In the genomic region with DNA sequence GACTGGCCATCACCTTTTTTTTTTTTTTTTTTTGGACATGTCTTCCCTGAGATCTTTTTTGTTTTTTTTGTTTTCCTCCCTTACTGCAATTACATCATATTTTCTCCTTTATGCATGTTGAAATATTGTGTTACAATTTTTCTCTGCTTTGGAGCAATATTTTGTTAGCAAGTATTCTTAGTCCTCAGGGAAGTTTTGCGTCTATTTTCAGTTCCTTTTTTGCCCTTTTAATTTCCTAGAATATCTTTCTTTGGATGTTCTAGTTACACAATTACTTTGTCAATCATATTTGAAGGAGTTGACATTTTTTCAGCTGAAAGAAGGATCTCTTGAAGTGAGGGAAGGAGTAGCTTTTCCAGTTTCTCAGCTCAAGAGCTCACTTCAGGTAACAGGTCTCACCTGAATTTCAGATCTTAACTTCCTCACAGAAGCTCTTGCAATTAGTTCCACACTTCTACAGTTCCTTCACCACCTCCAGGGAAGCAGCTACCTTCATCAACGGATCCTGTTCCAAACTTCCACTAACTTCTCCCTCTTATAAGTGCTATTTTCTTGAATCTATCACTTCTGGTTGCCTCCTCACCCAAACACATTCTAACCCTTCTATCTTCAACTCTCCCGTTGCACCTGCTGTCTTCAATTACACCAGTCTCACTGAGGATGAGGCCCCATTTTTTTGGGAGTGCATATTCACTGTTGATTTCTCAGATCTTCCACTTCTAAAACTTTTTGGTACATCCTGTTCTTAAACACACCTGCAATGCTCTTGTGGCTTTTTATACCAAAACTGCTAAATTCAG, we compare ENCODE assay signal across 28 cellular contexts. TPM values are rescaled to one million over a fixed set of nuclear protein-coding genes. Genes with fewer than 3 reads are reported as not detected.
DNase-seq lines count a peak whose midpoint lies in the region; ATAC-seq and TF ChIP-seq lines count a peak whose summit lies in the region.
"Had no signal": no experiment of that assay in that cellular context is flagged by ENCODE, and none has a peak within 500 bp of the region (broad histone marks: within the 10 kb centered on the region; RNA-seq: fewer than 3 reads in every experiment).

No MANE protein-coding gene starts in this region.

- H3K36me3 Mint-ChIP-seq in CD14-positive monocyte, result no peaks in the 10 kb centered on the region
- H3K36me3 Mint-ChIP-seq: activated naive CD8-positive, alpha-beta T cell treated with anti-CD3 and anti-CD28 coated beads, Interleukin-2, amount 10 ng/mL, durations not matched to agents 7 days and 5 days; naive thymus-derived CD8-positive, alpha-beta T cell; stimulated activated naive B cell treated with anti-CD40 and anti-IgM and Interleukin-4, amounts not matched to agents 10 μg/mL and 1 μg/mL and 100 μg/mL, for 72 hours had no signal

- no peak for DNase-seq in CD14-positive monocyte (ENCODE audit: low spot score)
- DNase-seq in NOMO-1 treated with dmso at 0.1 percent for 144 hours (lab: John Stamatoyannopoulos, UW; ENCODE audit: unreplicated experiment), result peak; percentile 27
- DNase-seq in epithelial cell of esophagus (ENCODE audit: low read depth), result peak; percentile 21
- no peak for DNase-seq in germinal center (ENCODE audit: low spot score)
- no peak for DNase-seq in head of caudate nucleus
- DNase-seq in activated T-cell treated with anti-CD3 and anti-CD28 coated beads, Interleukin-2, amount 50 U/mL, for 1 hour, result no peak
- no peak for DNase-seq in stimulated activated CD4-positive, alpha-beta T cell treated with anti-CD3 and anti-CD28 coated beads, Interleukin-2, amount 100 ng/mL, for 24 hours
- DNase-seq: activated CD4-positive, alpha-beta T cell treated with anti-CD3 and anti-CD28 coated beads, Interleukin-2, amount 50 U/mL, for 4 hours; activated CD4-positive, CD25-positive, alpha-beta regulatory T cell; activated naive CD8-positive, alpha-beta T cell treated with anti-CD3 and anti-CD28 coated beads, Interleukin-2, amount 10 ng/mL, durations not matched to agents 7 days and 5 days; EL; erythroblast; foreskin fibroblast; GM23248; HFFc6; IMR-90; left colon; naive thymus-derived CD8-positive, alpha-beta T cell; NCI-H1694; NCI-H2171 treated with DMSO at 0.1 percent for 48 hours; NCI-H524 treated with DMSO at 0.1 percent for 48 hours; stimulated activated CD4-positive, alpha-beta T cell treated with anti-CD3 and anti-CD28 coated beads, Interleukin-4, amount 100 ng/mL, for 24 hours; stimulated activated naive B cell treated with anti-CD40 and anti-IgM and Interleukin-4, amounts not matched to agents 10 μg/mL and 1 μg/mL and 100 μg/mL, for 72 hours; SW 1271 had no signal

- peak overlapping the region in 1 of 2 donors; percentile 58 for H3K4me3 Mint-ChIP-seq in CD14-positive monocyte
- H3K4me3 Mint-ChIP-seq: activated naive CD8-positive, alpha-beta T cell treated with anti-CD3 and anti-CD28 coated beads, Interleukin-2, amount 10 ng/mL, durations not matched to agents 7 days and 5 days; B cell; HFFc6; naive thymus-derived CD8-positive, alpha-beta T cell; stimulated activated naive B cell treated with anti-CD40 and anti-IgM and Interleukin-4, amounts not matched to agents 10 μg/mL and 1 μg/mL and 100 μg/mL, for 72 hours had no signal

- peak overlapping the region in 6 of 7 donors; percentile 14 to 75 (median 54) for H3K27ac Mint-ChIP-seq in CD14-positive monocyte
- H3K27ac Mint-ChIP-seq: activated naive CD8-positive, alpha-beta T cell treated with anti-CD3 and anti-CD28 coated beads, Interleukin-2, amount 10 ng/mL, durations not matched to agents 7 days and 5 days; B cell; HFFc6; stimulated activated naive B cell treated with anti-CD40 and anti-IgM and Interleukin-4, amounts not matched to agents 10 μg/mL and 1 μg/mL and 100 μg/mL, for 72 hours had no signal

- ATAC-seq in GM19351 (IDR thresholded peaks at IDR 0.05; ENCODE audit: unreplicated experiment), result peak; percentile 56
- ATAC-seq: A549; left colon; naive thymus-derived CD8-positive, alpha-beta T cell; stimulated activated naive B cell treated with anti-CD40 and anti-IgM and Interleukin-4, amounts not matched to agents 10 μg/mL and 1 μg/mL and 100 μg/mL, for 72 hours had no signal

- no peaks in the 10 kb centered on the region for H3K9me3 Mint-ChIP-seq in CD14-positive monocyte
- H3K9me3 Mint-ChIP-seq: HFFc6; naive thymus-derived CD8-positive, alpha-beta T cell; stimulated activated naive B cell treated with anti-CD40 and anti-IgM and Interleukin-4, amounts not matched to agents 10 μg/mL and 1 μg/mL and 100 μg/mL, for 72 hours had no signal

- intact Hi-C loops in CD14-positive monocyte (cut with micrococcal nuclease) (no loop called here), head of caudate nucleus (cut with DNase I) (no loop called here)

- H3K27me3 Mint-ChIP-seq in CD14-positive monocyte (ENCODE audit: low read depth in 3 of 3), result peaks cover 0 to 2% (median 1%) of the 10 kb centered on the region in 3 donors
- H3K27me3 Mint-ChIP-seq: stimulated activated naive B cell treated with anti-CD40 and anti-IgM and Interleukin-4, amounts not matched to agents 10 μg/mL and 1 μg/mL and 100 μg/mL, for 72 hours had no signal

- TF ChIP-seq CTCF in CD14-positive monocyte (IDR thresholded peaks at IDR 0.05) (no peak), epithelial cell of esophagus (IDR thresholded peaks at IDR 0.05; ENCODE audit: insufficient read depth, low read depth, low read length, missing control alignments) (no peak)

- H3K4me1 Mint-ChIP-seq in CD14-positive monocyte, result peaks cover 22% of the 10 kb centered on the region
- H3K4me1 Mint-ChIP-seq: B cell had no signal

- no peak overlapping the region for H3K4me3 ChIP-seq in epithelial cell of esophagus (ENCODE audit: low read length)
- H3K4me3 ChIP-seq: A549, GM23248, vagina had no signal

RNA-seq across cellular contexts. Expression of a gene that starts 57.8 kb away (rescaled TPM):
- polyA plus RNA-seq in CD14-positive monocyte, result 1 to 10 TPM; 4.2 to 5.2 TPM

Comparison
In these comparisons a context has a peak if more than half of its experiments do, and no peak if none do; other contexts are left out.
1. DNase-seq: peak in NOMO-1 treated with dmso at 0.1 percent for 144 hours (single experiment) and epithelial cell of esophagus (single experiment); none in CD14-positive monocyte (single experiment), germinal center (single experiment), head of caudate nucleus (0 of 42), activated T-cell treated with anti-CD3 and anti-CD28 coated beads, Interleukin-2, amount 50 U/mL, for 1 hour (single experiment) and stimulated activated CD4-positive, alpha-beta T cell treated with anti-CD3 and anti-CD28 coated beads, Interleukin-2, amount 100 ng/mL, for 24 hours (0 of 2).